9 cellular contexts compared by ENCODE assay signal in genomic region chr10:73886625-73887024, GRCh38. TPM values are rescaled to one million over a fixed set of nuclear protein-coding genes. Genes with fewer than 3 reads are reported as not detected.
A peak's percentile ranks its signal among the peaks of the same experiment; 100 is the strongest.
DNase-seq lines count a peak whose midpoint lies in the region; ATAC-seq, FAIRE-seq and TF ChIP-seq lines count a peak whose summit lies in the region.
"Had no signal": no experiment of that assay in that cellular context is flagged by ENCODE, and none has a peak within 500 bp of the region (broad histone marks: within the 10 kb centered on the region; RNA-seq: fewer than 3 reads in every experiment).

No MANE protein-coding gene starts in this region.

- no peak overlapping the region for H4K5ac ChIP-seq in mesendoderm (ENCODE audit: low read length)

- H3K36me3 ChIP-seq in bronchial epithelial cell (ENCODE audit: control insufficient read depth, insufficient read depth, low read length) (no peaks in the 10 kb centered on the region), mesendoderm (ENCODE audit: control insufficient read depth, insufficient read depth, low read length) (no peaks in the 10 kb centered on the region), thoracic aorta (no peaks in the 10 kb centered on the region)

- H3K4me1 ChIP-seq in mesendoderm (ENCODE audit: control insufficient read depth, low read depth, low read length) (peaks cover 7% of the 10 kb centered on the region), thoracic aorta (ENCODE audit: control insufficient read depth in 1 of 2, low read depth in 2 of 2) (peaks cover 26 to 39% of the 10 kb centered on the region in 2 donors)

- H3K4ac ChIP-seq in mesendoderm (ENCODE audit: low read depth, low read length), result no peak overlapping the region

- no peak overlapping the region for H3K4me3 ChIP-seq in bronchial epithelial cell (ENCODE audit: low read depth, low read length)
- H3K4me3 ChIP-seq in mesendoderm (ENCODE audit: low read length), result no peak overlapping the region
- peak overlapping the region; percentile 59 for H3K4me3 ChIP-seq in thoracic aorta

- H4K8ac ChIP-seq in mesendoderm (ENCODE audit: low read depth, low read length), result no peak overlapping the region

- no peak overlapping the region for H3K4me2 ChIP-seq in mesendoderm (ENCODE audit: low read length)

- peak overlapping the region; percentile 13 for H3K18ac ChIP-seq in mesendoderm (ENCODE audit: low read length)

- H2AK5ac ChIP-seq in mesendoderm (ENCODE audit: low read length), result peak overlapping the region; percentile 29

- H3K79me1 ChIP-seq in mesendoderm (ENCODE audit: low read length), result no peaks in the 10 kb centered on the region

- FAIRE-seq in bronchial epithelial cell (lab: Jason Lieb, UNC), result no peak

- H3K79me2 ChIP-seq in mesendoderm (ENCODE audit: control insufficient read depth, insufficient read depth, low read length), result no peaks in the 10 kb centered on the region

- H2BK5ac ChIP-seq in mesendoderm (ENCODE audit: low read length), result peak overlapping the region; percentile 22

- no peaks in the 10 kb centered on the region for H3K9me3 ChIP-seq in thoracic aorta

- no peak for ATAC-seq in thoracic aorta (ENCODE audit: insufficient number of reproducible peaks, low FRiP score, low read depth)
- no peak for ATAC-seq in HG03342 (IDR thresholded peaks at IDR 0.05; ENCODE audit: unreplicated experiment)

- no peak overlapping the region for H2BK120ac ChIP-seq in mesendoderm (ENCODE audit: low read depth, low read length)

- TF ChIP-seq CTCF in bronchial epithelial cell (IDR thresholded peaks at IDR 0.05; ENCODE audit: insufficient read depth, low read length, severe bottlenecking), result no peak
- TF ChIP-seq CTCF in thoracic aorta (IDR thresholded peaks at IDR 0.05), result no peak

- no CpG with 5 or more reads among the region's 1 CpG for WGBS in mesendoderm (ENCODE audit: extremely low coverage, insufficient coverage, low lambda C conversion rate)

- H3K27me3 ChIP-seq in bronchial epithelial cell (ENCODE audit: control insufficient read depth, insufficient read depth, low read length), result no peaks in the 10 kb centered on the region
- no peaks in the 10 kb centered on the region for H3K27me3 ChIP-seq in mesendoderm (ENCODE audit: insufficient read depth, low read length, poor library complexity)
- no peaks in the 10 kb centered on the region for H3K27me3 ChIP-seq in thoracic aorta (replicated peaks; ENCODE audit: insufficient read depth)

- DNase-seq in NCI-H69 (lab: John Stamatoyannopoulos, UW) (peak; percentile 16), bronchial epithelial cell (ENCODE audit: low read depth) (peak; percentile 73), mesendoderm (peak; percentile 50), thoracic aorta (ENCODE audit: low spot score) (no peak), NCI-H187 (lab: John Stamatoyannopoulos, UW) (no peak)
- no peak for DNase-seq in effector CD8-positive, alpha-beta T cell (lab: John Stamatoyannopoulos, UW)
- no peak for DNase-seq in activated CD4-positive, alpha-beta T cell treated with anti-CD3 and anti-CD28 coated beads, Interleukin-2, amount 50 U/mL, for 48 hours
- DNase-seq: NCI-H1105 had no signal

- peak overlapping the region; percentile 33 for H3K9ac ChIP-seq in mesendoderm (ENCODE audit: low read length)

- H3K23ac ChIP-seq in mesendoderm (ENCODE audit: low read length), result no peak overlapping the region

- peak overlapping the region; percentile 40 for H3K56ac ChIP-seq in mesendoderm (ENCODE audit: low read length)

- H3K27ac ChIP-seq in mesendoderm (ENCODE audit: low read depth, low read length) (peak overlapping the region; percentile 27), thoracic aorta (peak overlapping the region; percentile 82 to 90)

- no peak overlapping the region for H2BK15ac ChIP-seq in mesendoderm (replicated peaks; ENCODE audit: low read depth)

RNA-seq across cellular contexts. Expression of gene CAMK2G, which starts 12.3 kb away (rescaled TPM):
- total RNA-seq in bronchial epithelial cell (13.4 and 16.5 TPM in 2 replicates), thoracic aorta (100 to 1,000 TPM in 1 of 2 donors, 10 to 100 TPM in 1; 78.8 to 149 TPM)
- 13.0 TPM for polyA plus RNA-seq in mesendoderm (2013, experiment 1 of 2)
- 13.1 TPM for polyA plus RNA-seq in mesendoderm (2013, experiment 2 of 2)

RNA-seq across cellular contexts. Expression of gene PLAU, which starts 24.3 kb away (rescaled TPM):
- total RNA-seq in bronchial epithelial cell (26.3 and 30.0 TPM in 2 replicates), thoracic aorta (100 to 1,000 TPM in 1 of 2 donors, 1 to 10 TPM in 1; 8.1 to 100 TPM)
- polyA plus RNA-seq in mesendoderm (2013, experiment 1 of 2), result 15.7 TPM
- polyA plus RNA-seq in mesendoderm (2013, experiment 2 of 2), result 15.6 TPM

Comparison
In these comparisons a context has a peak if more than half of its experiments do, and no peak if none do; other contexts are left out.
1. DNase-seq: peak in NCI-H69 (single experiment), bronchial epithelial cell (single experiment) and mesendoderm (single experiment); none in thoracic aorta (single experiment), effector CD8-positive, alpha-beta T cell (single experiment), NCI-H187 (0 of 2) and activated CD4-positive, alpha-beta T cell treated with anti-CD3 and anti-CD28 coated beads, Interleukin-2, amount 50 U/mL, for 48 hours (0 of 2).